Comparison of ENCODE assay signal across 6 cellular contexts in genomic region chr7:70498232-70498631, GRCh38.
"Had no signal": no experiment of that assay in that cellular context is flagged by ENCODE, and none has a peak within 500 bp of the region (broad histone marks: within the 10 kb centered on the region; RNA-seq: fewer than 3 reads in every experiment).

No MANE protein-coding gene starts in this region.

- H3K9ac ChIP-seq: neural progenitor cell, parathyroid adenoma had no signal

- H3K27ac ChIP-seq: body of pancreas, lower lobe of right lung, neural progenitor cell, parathyroid adenoma had no signal

- ATAC-seq: body of pancreas, lower lobe of right lung had no signal

- H3K4me3 ChIP-seq: body of pancreas, lower lobe of right lung, neural progenitor cell had no signal

- H3K36me3 ChIP-seq: lower lobe of right lung, neural progenitor cell had no signal

- H2AFZ ChIP-seq: neural progenitor cell, parathyroid adenoma had no signal

- H3K4me2 ChIP-seq: neural progenitor cell had no signal

- DNase-seq: body of pancreas; lower lobe of right lung; retina; stimulated activated CD4-positive, alpha-beta T cell treated with anti-CD3 and anti-CD28 coated beads, Interleukin-4, amount 100 ng/mL, for 24 hours had no signal

- H3K4me1 ChIP-seq: lower lobe of right lung, neural progenitor cell, parathyroid adenoma had no signal

- H3K9me3 ChIP-seq: body of pancreas, lower lobe of right lung had no signal

- H3K79me2 ChIP-seq: parathyroid adenoma had no signal

- H3K27me3 ChIP-seq: body of pancreas, neural progenitor cell had no signal
